ENCODE assay signal across 9 cellular contexts in genomic region chr7:130930710-130931109, GRCh38.
DNase-seq lines count a peak whose midpoint lies in the region; ATAC-seq, FAIRE-seq and TF ChIP-seq lines count a peak whose summit lies in the region.
"Had no signal": no experiment of that assay in that cellular context is flagged by ENCODE, and none has a peak within 500 bp of the region (broad histone marks: within the 10 kb centered on the region; RNA-seq: fewer than 3 reads in every experiment).

No MANE protein-coding gene starts in this region.

- peaks cover 75% of the 10 kb centered on the region for H3K4me1 Mint-ChIP-seq in activated CD4-positive, alpha-beta T cell treated with anti-CD3 and anti-CD28 coated beads, Interleukin-2, amount 10 ng/mL, durations not matched to agents 24 days and 14 days
- peaks cover 71% of the 10 kb centered on the region for H3K4me1 Mint-ChIP-seq in activated T-helper 2 cell treated with anti-CD3 and anti-CD28 coated beads, Interferon-gamma antibody, Interleukin-2, Interleukin-4, amounts not matched to agents 10 μg/mL and 5 μg/mL and 100 μg/mL, durations not matched to agents 14 hours and 24 hours and 36 hours (ENCODE audit: low read depth)

- H3K27ac Mint-ChIP-seq in activated CD4-positive, alpha-beta T cell treated with anti-CD3 and anti-CD28 coated beads, Interleukin-2, amount 10 ng/mL, durations not matched to agents 24 days and 14 days = peak overlapping the region; percentile 51
- H3K27ac Mint-ChIP-seq in activated T-helper 2 cell treated with anti-CD3 and anti-CD28 coated beads, Interferon-gamma antibody, Interleukin-2, Interleukin-4, amounts not matched to agents 10 μg/mL and 5 μg/mL and 100 μg/mL, durations not matched to agents 14 hours and 24 hours and 36 hours = peak overlapping the region; percentile 77

- H3K4me2 ChIP-seq in HepG2 (ENCODE audit: low read depth, low read length) = no peak overlapping the region

- peaks cover 63% of the 10 kb centered on the region for H3K36me3 Mint-ChIP-seq in activated CD4-positive, alpha-beta T cell treated with anti-CD3 and anti-CD28 coated beads, Interleukin-2, amount 10 ng/mL, durations not matched to agents 24 days and 14 days (ENCODE audit: low read depth)
- H3K36me3 Mint-ChIP-seq in activated T-helper 2 cell treated with anti-CD3 and anti-CD28 coated beads, Interferon-gamma antibody, Interleukin-2, Interleukin-4, amounts not matched to agents 10 μg/mL and 5 μg/mL and 100 μg/mL, durations not matched to agents 14 hours and 24 hours and 36 hours (ENCODE audit: low read depth) = peaks cover 91% of the 10 kb centered on the region

- H3K9me3 Mint-ChIP-seq in activated CD4-positive, alpha-beta T cell treated with anti-CD3 and anti-CD28 coated beads, Interleukin-2, amount 10 ng/mL, durations not matched to agents 24 days and 14 days = no peaks in the 10 kb centered on the region
- no peaks in the 10 kb centered on the region for H3K9me3 Mint-ChIP-seq in activated T-helper 2 cell treated with anti-CD3 and anti-CD28 coated beads, Interferon-gamma antibody, Interleukin-2, Interleukin-4, amounts not matched to agents 10 μg/mL and 5 μg/mL and 100 μg/mL, durations not matched to agents 14 hours and 24 hours and 36 hours

- no peaks in the 10 kb centered on the region for H3K27me3 ChIP-seq in HepG2 (ENCODE audit: control insufficient read depth in 1 of 2, insufficient read depth in 2 of 2, low read length in 2 of 2)

- in situ Hi-C loops in HepG2 (cut with HindIII; ENCODE audit: extremely low pct_ligation_motif_present, low pct_unique_long_range_greater_than_20kb) = no loop called here

- no peak overlapping the region for H2AFZ ChIP-seq in HepG2 (ENCODE audit: low read length)

- no peak overlapping the region for H3K27ac ChIP-seq in HepG2 (ENCODE audit: extremely low read length, insufficient read depth, low read length)
- peak overlapping the region; percentile 48 for H3K27ac ChIP-seq in temporal lobe (ENCODE audit: low read depth, low read length)

- H3K4me1 ChIP-seq in HepG2 (ENCODE audit: insufficient read depth, low read length) = peaks cover 40% of the 10 kb centered on the region

- H3K9ac ChIP-seq in HepG2 (ENCODE audit: insufficient read depth, low read depth, low read length) = no peak overlapping the region

- TF ChIP-seq CTCF in HepG2 (CRISPR knock-in tag; IDR thresholded peaks at IDR 0.05) = no peak

- POLR2A ChIA-PET in HepG2 (lab: Yijun Ruan, JAX) = interaction anchor here (1.7 kb wide), 1 partner anchor 18 kb away, joined by 7 read pairs; no protein-coding TSS in a partner anchor

- DNase-seq in activated CD4-positive, alpha-beta T cell treated with anti-CD3 and anti-CD28 coated beads, Interleukin-2, amount 10 ng/mL, durations not matched to agents 24 days and 14 days = peak; percentile 54
- DNase-seq in activated CD4-positive, alpha-beta T cell treated with anti-CD3 and anti-CD28 coated beads, Interleukin-2, amount 50 U/mL, for 48 hours = no peak
- no peak for DNase-seq in activated T-helper 2 cell treated with anti-CD3 and anti-CD28 coated beads, Interferon-gamma antibody, Interleukin-2, Interleukin-4, amounts not matched to agents 10 μg/mL and 5 μg/mL and 100 μg/mL, durations not matched to agents 14 hours and 24 hours and 36 hours (ENCODE audit: low spot score)
- DNase-seq in HepG2 (ENCODE audit: low spot score) (no peak), NCI-H748 (lab: John Stamatoyannopoulos, UW; ENCODE audit: unreplicated experiment) (no peak), NCI-H2029 (lab: John Stamatoyannopoulos, UW) (no peak)
- DNase-seq: ACHN had no signal

- no peaks in the 10 kb centered on the region for H3K27me3 Mint-ChIP-seq in activated CD4-positive, alpha-beta T cell treated with anti-CD3 and anti-CD28 coated beads, Interleukin-2, amount 10 ng/mL, durations not matched to agents 24 days and 14 days
- no peaks in the 10 kb centered on the region for H3K27me3 Mint-ChIP-seq in activated T-helper 2 cell treated with anti-CD3 and anti-CD28 coated beads, Interferon-gamma antibody, Interleukin-2, Interleukin-4, amounts not matched to agents 10 μg/mL and 5 μg/mL and 100 μg/mL, durations not matched to agents 14 hours and 24 hours and 36 hours (ENCODE audit: low read depth)

- TF ChIP-seq POLR2A in HepG2 (IDR thresholded peaks at IDR 0.05; ENCODE audit: insufficient read depth in 1 of 2, low read depth in 2 of 2, low read length in 2 of 2) = no peak

- no peaks in the 10 kb centered on the region; the same call in 1 of the 2 replicates for H4K20me1 ChIP-seq in HepG2 (ENCODE audit: insufficient read depth, low read length)

- 95% methylated on average over 7 of the region's 7 CpGs for WGBS in HepG2 (ENCODE audit: low lambda C conversion rate)

- no peak for TF ChIP-seq EP300 in HepG2 (IDR thresholded peaks at IDR 0.05; ENCODE audit: low read depth in 2 of 2, low read length in 2 of 2)
- no peak for TF ChIP-seq EP300 in HepG2 (CRISPR knock-in tag; IDR thresholded peaks at IDR 0.05; ENCODE audit: borderline replicate concordance)

- H3K9me3 ChIP-seq in HepG2 (ENCODE audit: low read length) = no peaks in the 10 kb centered on the region

- CTCF ChIA-PET in HepG2 (lab: Yijun Ruan, JAX; ENCODE audit: low intra/inter-chr PET ratio, low total read pairs) = no interaction called here

- no TSS peak for BruUV-seq in HepG2 (replicated peaks; lab: Mats Ljungman, UMichigan)

- intact Hi-C loops in activated CD4-positive, alpha-beta T cell treated with anti-CD3 and anti-CD28 coated beads, Interleukin-2, amount 10 ng/mL, durations not matched to agents 24 days and 14 days (cut with micrococcal nuclease) = no loop called here
- intact Hi-C loops in activated T-helper 2 cell treated with anti-CD3 and anti-CD28 coated beads, Interferon-gamma antibody, Interleukin-2, Interleukin-4, amounts not matched to agents 10 μg/mL and 5 μg/mL and 100 μg/mL, durations not matched to agents 14 hours and 24 hours and 36 hours (cut with micrococcal nuclease) = loop anchor here (1.0 kb wide), 1 partner anchor 9 kb away; no protein-coding TSS in a partner anchor
- intact Hi-C loops in HepG2 (cut with micrococcal nuclease; ENCODE audit: unreplicated experiment) = no loop called here

- no peak for FAIRE-seq in HepG2 (lab: Jason Lieb, UNC)

- H3K4me3 ChIP-seq in HepG2 (replicated peaks in 1 of 3; ENCODE audit: insufficient read depth in 1 of 3, low read depth in 2 of 3, low read length in 3 of 3) = no peak overlapping the region

- peaks cover 7 to 17% of the 10 kb centered on the region in 2 experiments; a peak in 2 of 5 replicates for H3K36me3 ChIP-seq in HepG2 (replicated peaks in 1 of 2; ENCODE audit: control insufficient read depth in 1 of 2, insufficient read depth in 2 of 2, low read length in 2 of 2)

- ATAC-seq in HepG2 (no peak), GM18861 (IDR thresholded peaks at IDR 0.05; ENCODE audit: unreplicated experiment) (no peak)

- peaks cover 88% of the 10 kb centered on the region for H3K79me2 ChIP-seq in HepG2 (ENCODE audit: insufficient read depth, low read length)

- no peak for TF ChIP-seq RAD21 in HepG2 (CRISPR knock-in tag; IDR thresholded peaks at IDR 0.05)

- H3K4me3 Mint-ChIP-seq in activated CD4-positive, alpha-beta T cell treated with anti-CD3 and anti-CD28 coated beads, Interleukin-2, amount 10 ng/mL, durations not matched to agents 24 days and 14 days = peak overlapping the region; percentile 0
- H3K4me3 Mint-ChIP-seq in activated T-helper 2 cell treated with anti-CD3 and anti-CD28 coated beads, Interferon-gamma antibody, Interleukin-2, Interleukin-4, amounts not matched to agents 10 μg/mL and 5 μg/mL and 100 μg/mL, durations not matched to agents 14 hours and 24 hours and 36 hours (ENCODE audit: low read depth) = no peak overlapping the region

TF ChIP-seq in HepG2, 621 proteins besides CTCF, POLR2A, EP300 and RAD21:
- peak; percentile 38; the same call in 1 of the 2 replicates for TF ChIP-seq POLR2G (IDR thresholded peaks at IDR 0.05; ENCODE audit: low read depth, low read length)
- TF ChIP-seq ZNF816 (CRISPR knock-in tag; IDR thresholded peaks at IDR 0.05; ENCODE audit: borderline replicate concordance) = no peak
- no peak for TF ChIP-seq ZNF282 (IDR thresholded peaks at IDR 0.05; ENCODE audit: partially characterized antibody)
- TF ChIP-seq ZNF574 (CRISPR knock-in tag; IDR thresholded peaks at IDR 0.05) = no peak
- TF ChIP-seq ZNF768 (CRISPR knock-in tag; IDR thresholded peaks at IDR 0.05) = no peak
- TF ChIP-seq ZMAT3 (CRISPR knock-in tag; conservative IDR thresholded peaks at IDR 0.05) = no peak
